Comparison of ENCODE assay signal across 1 cellular context in the genomic region with DNA sequence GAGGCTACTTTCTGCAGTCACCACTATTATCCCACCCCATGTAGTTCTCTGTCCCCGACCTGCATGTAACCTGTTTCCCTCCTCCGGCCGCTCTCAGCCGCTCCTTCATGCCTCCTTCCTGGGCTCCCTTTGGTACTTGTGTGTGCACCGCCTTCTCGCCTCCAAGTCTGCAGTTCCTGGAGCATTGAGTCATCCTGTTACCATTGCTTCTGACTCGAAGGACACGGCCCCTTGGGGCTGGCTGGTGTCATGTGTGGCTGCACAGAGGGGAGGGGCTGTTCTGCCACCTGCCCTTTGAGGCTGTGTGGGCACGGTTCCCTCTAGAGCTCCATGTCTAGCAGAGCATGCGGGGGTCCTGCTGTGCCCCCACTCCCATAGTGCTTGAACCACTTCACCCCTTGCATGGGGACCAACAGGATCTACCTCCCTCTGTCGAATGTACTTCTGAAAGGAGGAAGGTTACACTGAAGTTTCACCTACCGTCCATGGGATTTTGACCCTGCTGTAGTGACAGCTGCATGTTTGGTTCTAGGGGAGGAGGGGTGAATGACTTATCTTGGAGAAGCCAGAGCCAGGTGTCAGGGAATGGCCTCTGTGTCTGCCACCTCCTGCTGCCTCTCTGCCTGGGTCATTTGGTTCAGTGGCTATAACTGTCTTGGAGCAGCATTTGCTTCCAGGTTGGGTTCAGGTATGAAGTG.
TF ChIP-seq lines count a peak whose summit lies in the region.

No MANE protein-coding gene starts in this region.

TF ChIP-seq in WTC11, 78 proteins besides CTCF, POLR2A, EP300 and RAD21 (continued from another document):
- TF ChIP-seq, protein P1, sequence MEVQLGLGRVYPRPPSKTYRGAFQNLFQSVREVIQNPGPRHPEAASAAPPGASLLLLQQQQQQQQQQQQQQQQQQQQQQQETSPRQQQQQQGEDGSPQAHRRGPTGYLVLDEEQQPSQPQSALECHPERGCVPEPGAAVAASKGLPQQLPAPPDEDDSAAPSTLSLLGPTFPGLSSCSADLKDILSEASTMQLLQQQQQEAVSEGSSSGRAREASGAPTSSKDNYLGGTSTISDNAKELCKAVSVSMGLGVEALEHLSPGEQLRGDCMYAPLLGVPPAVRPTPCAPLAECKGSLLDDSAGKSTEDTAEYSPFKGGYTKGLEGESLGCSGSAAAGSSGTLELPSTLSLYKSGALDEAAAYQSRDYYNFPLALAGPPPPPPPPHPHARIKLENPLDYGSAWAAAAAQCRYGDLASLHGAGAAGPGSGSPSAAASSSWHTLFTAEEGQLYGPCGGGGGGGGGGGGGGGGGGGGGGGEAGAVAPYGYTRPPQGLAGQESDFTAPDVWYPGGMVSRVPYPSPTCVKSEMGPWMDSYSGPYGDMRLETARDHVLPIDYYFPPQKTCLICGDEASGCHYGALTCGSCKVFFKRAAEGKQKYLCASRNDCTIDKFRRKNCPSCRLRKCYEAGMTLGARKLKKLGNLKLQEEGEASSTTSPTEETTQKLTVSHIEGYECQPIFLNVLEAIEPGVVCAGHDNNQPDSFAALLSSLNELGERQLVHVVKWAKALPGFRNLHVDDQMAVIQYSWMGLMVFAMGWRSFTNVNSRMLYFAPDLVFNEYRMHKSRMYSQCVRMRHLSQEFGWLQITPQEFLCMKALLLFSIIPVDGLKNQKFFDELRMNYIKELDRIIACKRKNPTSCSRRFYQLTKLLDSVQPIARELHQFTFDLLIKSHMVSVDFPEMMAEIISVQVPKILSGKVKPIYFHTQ (CRISPR knock-in tag; IDR thresholded peaks at IDR 0.05), result no peak
